ENCODE assay signal across 8 cellular contexts in genomic region chr22:39317756-39318506, GRCh38. TPM values are rescaled to one million over a fixed set of nuclear protein-coding genes. Genes with fewer than 3 reads are reported as not detected.
A peak's percentile ranks its signal among the peaks of the same experiment; 100 is the strongest.
DNase-seq lines count a peak whose midpoint lies in the region; ATAC-seq, FAIRE-seq and TF ChIP-seq lines count a peak whose summit lies in the region.

No MANE protein-coding gene starts in this region.

- WGBS in liver: 12% methylated on average over 9 of the region's 9 CpGs
- WGBS in urinary bladder: 17% methylated on average over 9 of the region's 9 CpGs

- intact Hi-C loops in left cardiac atrium (cut with DNase I): loop anchor here in 1 of 2 donors (2.0 to 10.0 kb wide), 3 partner anchors 147 to 207 kb away; partner anchors contain the start of genes ATF4 and CBX7

- TF ChIP-seq CTCF in cardiac muscle cell (IDR thresholded peaks at IDR 0.05; ENCODE audit: low read depth, low read length) (no peak), astrocyte (IDR thresholded peaks at IDR 0.05; ENCODE audit: insufficient read depth, low read depth, low read length) (no peak), liver (IDR thresholded peaks at IDR 0.05; ENCODE audit: low read depth, low read length, missing input control) (no peak)

- peaks cover 42% of the 10 kb centered on the region for H3K36me3 Mint-ChIP-seq in astrocyte (ENCODE audit: low read depth, unreplicated experiment)

- H3K4me1 ChIP-seq in cardiac muscle cell (ENCODE audit: low read depth) (peaks cover 15% of the 10 kb centered on the region), astrocyte (ENCODE audit: insufficient read depth, low read length) (peaks cover 40% of the 10 kb centered on the region), liver (ENCODE audit: control insufficient read depth in 4 of 4, insufficient read depth in 4 of 4, low read length in 3 of 4) (peaks cover 4 to 55% (median 50%) of the 10 kb centered on the region in 4 donors), urinary bladder (ENCODE audit: insufficient read depth) (no peaks in the 10 kb centered on the region)

- no peak for ATAC-seq in left cardiac atrium
- ATAC-seq in activated CD4-positive, CD25-positive, alpha-beta regulatory T cell treated with anti-CD3 and anti-CD28 coated beads, Interleukin-2, amount 50 U/mL, for 24 hours: no peak

- no peak for FAIRE-seq in astrocyte (lab: Jason Lieb, UNC)

- DNase-seq in cardiac muscle cell (ENCODE audit: low read depth in 1 of 2, low spot score in 1 of 2) (peak in 1 of 2 donors; percentile 68), left cardiac atrium (no peak), astrocyte (ENCODE audit: low read depth) (no peak), pons (ENCODE audit: low spot score) (no peak), germinal center (ENCODE audit: low spot score) (no peak)

- H3K9ac ChIP-seq in astrocyte (ENCODE audit: low read length) (peak overlapping the region; percentile 97), liver (ENCODE audit: low read depth in 1 of 2, low read length in 2 of 2) (peak overlapping the region; percentile 88 to 100)

- H3K27ac Mint-ChIP-seq in astrocyte (ENCODE audit: unreplicated experiment): peak overlapping the region; percentile 100

- H3K36me3 ChIP-seq in cardiac muscle cell: peaks cover 51% of the 10 kb centered on the region
- peaks cover 50% of the 10 kb centered on the region for H3K36me3 ChIP-seq in astrocyte (ENCODE audit: insufficient read depth, low read length)
- H3K36me3 ChIP-seq in liver (ENCODE audit: control insufficient read depth in 4 of 4, insufficient read depth in 3 of 4, low read depth in 1 of 4, low read length in 3 of 4): peaks cover 29 to 41% (median 33%) of the 10 kb centered on the region in 4 donors
- peaks cover 7% of the 10 kb centered on the region for H3K36me3 ChIP-seq in urinary bladder (ENCODE audit: insufficient read depth)

- H3K27me3 ChIP-seq in cardiac muscle cell (no peaks in the 10 kb centered on the region), astrocyte (ENCODE audit: insufficient read depth, low read length) (no peaks in the 10 kb centered on the region), liver (ENCODE audit: control insufficient read depth in 4 of 4, insufficient read depth in 4 of 4, low read length in 3 of 4) (no peaks in the 10 kb centered on the region)

- H3K27ac ChIP-seq in cardiac muscle cell (peak overlapping the region; percentile 96), astrocyte (ENCODE audit: low read depth, low read length) (peak overlapping the region; percentile 96), liver (ENCODE audit: low read depth in 1 of 2, low read length in 2 of 2) (peak overlapping the region; percentile 96 to 100), urinary bladder (ENCODE audit: low read depth) (peak overlapping the region; percentile 7)

- H3K4me3 ChIP-seq in cardiac muscle cell (peak overlapping the region; percentile 80), astrocyte (ENCODE audit: insufficient read depth, low read depth, low read length) (peak overlapping the region; percentile 95), liver (ENCODE audit: low read depth in 1 of 3, low read length in 3 of 3) (peak overlapping the region; percentile 77 to 97 (median 96)), urinary bladder (ENCODE audit: low read depth, low read length) (no peak overlapping the region)

- no peaks in the 10 kb centered on the region for H3K9me3 ChIP-seq in cardiac muscle cell (ENCODE audit: low read depth)
- H3K9me3 ChIP-seq in astrocyte (ENCODE audit: insufficient read depth, low read depth, low read length): no peaks in the 10 kb centered on the region
- no peaks in the 10 kb centered on the region for H3K9me3 ChIP-seq in liver (ENCODE audit: control insufficient read depth in 4 of 4, low read length in 3 of 4)

- H3K4me2 ChIP-seq in astrocyte (ENCODE audit: low read length): peak overlapping the region; percentile 97

- H3K79me2 ChIP-seq in astrocyte (ENCODE audit: insufficient read depth, low read length): peaks cover 65% of the 10 kb centered on the region

- H4K20me1 ChIP-seq in astrocyte (ENCODE audit: insufficient read depth, low read length): peaks cover 63% of the 10 kb centered on the region

- peaks cover 30% of the 10 kb centered on the region for H3K4me1 Mint-ChIP-seq in astrocyte (ENCODE audit: low read depth, unreplicated experiment)

- H2AFZ ChIP-seq in astrocyte (ENCODE audit: low read depth, low read length): no peak overlapping the region

- peak in 1 of 2 donors; percentile 4 for TF ChIP-seq RAD21 in liver (IDR thresholded peaks at IDR 0.05)

- peak overlapping the region; percentile 100 for H3K4me3 Mint-ChIP-seq in astrocyte (ENCODE audit: unreplicated experiment)

- H3K9me3 Mint-ChIP-seq in astrocyte (ENCODE audit: unreplicated experiment): no peaks in the 10 kb centered on the region

- no peaks in the 10 kb centered on the region for H3K27me3 Mint-ChIP-seq in astrocyte (ENCODE audit: low read depth, unreplicated experiment)

TF ChIP-seq in liver, 16 proteins besides CTCF, POLR2A, EP300 and RAD21:
- TF ChIP-seq JUND (IDR thresholded peaks at IDR 0.05) (peak in 1 of 2 donors; percentile 13), HNF4G (IDR thresholded peaks at IDR 0.05) (no peak), RXRA (IDR thresholded peaks at IDR 0.05) (peak in 1 of 2 donors; percentile 34), HNF4A (conservative IDR thresholded peaks at IDR 0.05) (no peak), ZBTB33 (IDR thresholded peaks at IDR 0.05) (no peak), SP1 (IDR thresholded peaks at IDR 0.05) (peak; percentile 27), YY1 (IDR thresholded peaks at IDR 0.05) (peak; percentile 24), REST (IDR thresholded peaks at IDR 0.05) (peak; percentile 7)

RNA-seq across cellular contexts. Expression of gene RPL3, which starts 1.5 kb away (rescaled TPM):
- total RNA-seq in cardiac muscle cell (2,304 and 2,959 TPM in 2 replicates), left cardiac atrium (1,000 to 10,000 TPM in 1 of 2 donors, 100 to 1,000 TPM in 1; 796 to 1,078 TPM), astrocyte (1,056 and 1,182 TPM in 2 replicates), liver (1,000 to 10,000 TPM in 1 of 2 donors, 100 to 1,000 TPM in 1; 998 to 1,767 TPM), urinary bladder (1,908 TPM)
- polyA plus RNA-seq in cardiac muscle cell (1,107 and 1,423 TPM in 2 replicates), liver (1,000 to 10,000 TPM in 1 of 2 donors, 100 to 1,000 TPM in 1; 580 to 1,370 TPM), urinary bladder (4,002 TPM)

RNA-seq across cellular contexts. Expression of gene SYNGR1, which starts 31.9 kb away (rescaled TPM):
- 40.7 and 61.8 TPM in 2 replicates for total RNA-seq in cardiac muscle cell
- polyA plus RNA-seq in cardiac muscle cell: 81.9 and 112 TPM in 2 replicates
- total RNA-seq in left cardiac atrium: 10 to 100 TPM; 48.3 to 60.8 TPM
- total RNA-seq in astrocyte: 12.0 and 14.1 TPM in 2 replicates
- 10 to 100 TPM in 1 of 2 donors, 1 to 10 TPM in 1; 1.8 to 21.9 TPM for total RNA-seq in liver
- 1 to 10 TPM; 3.6 to 6.7 TPM for polyA plus RNA-seq in liver
- 13.3 TPM for total RNA-seq in urinary bladder
- 54.6 TPM for polyA plus RNA-seq in urinary bladder

Comparison
In these comparisons a context has a peak if more than half of its experiments do, and no peak if none do; other contexts are left out.
1. H3K27ac ChIP-seq: peak in every context shown above with its lines; median percentile 98 in liver; 96 in cardiac muscle cell; 96 in astrocyte; 7 in urinary bladder.